ENCODE assay signal across 31 cellular contexts in genomic region chr22:37356922-37357321, GRCh38.
"Had no signal": no experiment of that assay in that cellular context is flagged by ENCODE, and none has a peak within 500 bp of the region (broad histone marks: within the 10 kb centered on the region; RNA-seq: fewer than 3 reads in every experiment).

No MANE protein-coding gene starts in this region.

- H3K27me3 Mint-ChIP-seq: stimulated activated naive CD8-positive, alpha-beta T cell treated with anti-CD3 and anti-CD28 coated beads, Interleukin-15, amount 100 ng/mL, for 72 hours had no signal

- H3K4me1 Mint-ChIP-seq: neural crest cell; stimulated activated memory B cell treated with anti-CD40 and anti-IgM and Interleukin-4, amounts not matched to agents 10 μg/mL and 1 μg/mL and 100 μg/mL, for 72 hours had no signal

- H3K27ac Mint-ChIP-seq: naive thymus-derived CD8-positive, alpha-beta T cell; natural killer cell treated with Interleukin-12 subunit alpha and Interleukin-12 subunit beta and Interleukin-15 and Interleukin-18, amount 100 ng/mL, for 72 hours; nephron progenitor cell; progenitor cell of endocrine pancreas; stimulated activated memory B cell treated with anti-CD40 and anti-IgM and Interleukin-4, amounts not matched to agents 10 μg/mL and 1 μg/mL and 100 μg/mL, for 72 hours; stimulated activated naive CD8-positive, alpha-beta T cell treated with anti-CD3 and anti-CD28 coated beads, Interleukin-15, amount 100 ng/mL, for 72 hours; type B pancreatic cell had no signal

- DNase-seq: naive thymus-derived CD8-positive, alpha-beta T cell; nephron progenitor cell; occipital lobe; ovary; posterior cingulate gyrus; psoas muscle; right lobe of liver; sigmoid colon; small intestine; stimulated activated CD4-positive, alpha-beta T cell treated with anti-CD3 and anti-CD28 coated beads, Interleukin-15, amount 100 ng/mL, for 24 hours; stimulated activated CD4-positive, alpha-beta T cell treated with anti-CD3 and anti-CD28 coated beads, Interleukin-2, amount 100 ng/mL, for 24 hours; stimulated activated CD4-positive, alpha-beta T cell treated with anti-CD3 and anti-CD28 coated beads, Interleukin-2, amount 100 ng/mL, for 48 hours; stimulated activated CD4-positive, alpha-beta T cell treated with anti-CD3 and anti-CD28 coated beads, Interleukin-4, amount 100 ng/mL, for 24 hours; stimulated activated naive CD4-positive, alpha-beta T cell; stimulated activated naive CD8-positive, alpha-beta T cell treated with anti-CD3 and anti-CD28 coated beads, Interleukin-15, amount 100 ng/mL, for 72 hours; stimulated activated naive CD8-positive, alpha-beta T cell treated with anti-CD3 and anti-CD28 coated beads, Interleukin-15, Interleukin-2, amounts not matched to agents 100 U/mL and 50 U/mL, for 24 hours; substantia nigra; testis; tibial artery; transverse colon; upper lobe of right lung; uterus had no signal

- H3K9me3 ChIP-seq: neutrophil, ovary, psoas muscle, right lobe of liver, sigmoid colon, suprapubic skin, testis, tibial artery, transverse colon, upper lobe of right lung, uterus had no signal

- H3K36me3 ChIP-seq: neutrophil, ovary, right lobe of liver, sigmoid colon, suprapubic skin, tibial artery, transverse colon, upper lobe of right lung, uterus had no signal

- H3K4me3 Mint-ChIP-seq: naive thymus-derived CD8-positive, alpha-beta T cell; natural killer cell treated with Interleukin-12 subunit alpha and Interleukin-12 subunit beta and Interleukin-15 and Interleukin-18, amount 100 ng/mL, for 72 hours; nephron progenitor cell; neural crest cell; stimulated activated memory B cell treated with anti-CD40 and anti-IgM and Interleukin-4, amounts not matched to agents 10 μg/mL and 1 μg/mL and 100 μg/mL, for 72 hours; stimulated activated naive CD8-positive, alpha-beta T cell treated with anti-CD3 and anti-CD28 coated beads, Interleukin-15, amount 100 ng/mL, for 72 hours; type B pancreatic cell had no signal

- H3K4me1 ChIP-seq: parathyroid adenoma, psoas muscle, right lobe of liver, sigmoid colon, suprapubic skin, testis, tibial artery, transverse colon, upper lobe of right lung, uterus had no signal

- H3K4me3 ChIP-seq: ovary, psoas muscle, right lobe of liver, sigmoid colon, suprapubic skin, testis, tibial artery, transverse colon, upper lobe of right lung, uterus had no signal

- H3K36me3 Mint-ChIP-seq: naive thymus-derived CD8-positive, alpha-beta T cell; natural killer cell treated with Interleukin-12 subunit alpha and Interleukin-12 subunit beta and Interleukin-15 and Interleukin-18, amount 100 ng/mL, for 72 hours; stimulated activated memory B cell treated with anti-CD40 and anti-IgM and Interleukin-4, amounts not matched to agents 10 μg/mL and 1 μg/mL and 100 μg/mL, for 72 hours; type B pancreatic cell had no signal

- H3K9me3 Mint-ChIP-seq: naive thymus-derived CD8-positive, alpha-beta T cell; natural killer cell treated with Interleukin-12 subunit alpha and Interleukin-12 subunit beta and Interleukin-15 and Interleukin-18, amount 100 ng/mL, for 72 hours; nephron progenitor cell; neural crest cell; stimulated activated memory B cell treated with anti-CD40 and anti-IgM and Interleukin-4, amounts not matched to agents 10 μg/mL and 1 μg/mL and 100 μg/mL, for 72 hours; stimulated activated naive CD8-positive, alpha-beta T cell treated with anti-CD3 and anti-CD28 coated beads, Interleukin-15, amount 100 ng/mL, for 72 hours; type B pancreatic cell had no signal

- ATAC-seq: naive thymus-derived CD8-positive, alpha-beta T cell; natural killer cell treated with Interleukin-12 subunit alpha and Interleukin-12 subunit beta and Interleukin-15 and Interleukin-18, amount 100 ng/mL, for 72 hours; psoas muscle; right cardiac atrium; right lobe of liver; stimulated activated memory B cell treated with anti-CD40 and anti-IgM and Interleukin-4, amounts not matched to agents 10 μg/mL and 1 μg/mL and 100 μg/mL, for 72 hours; stimulated activated naive CD8-positive, alpha-beta T cell treated with anti-CD3 and anti-CD28 coated beads, Interleukin-15, amount 100 ng/mL, for 72 hours; stimulated activated naive CD8-positive, alpha-beta T cell treated with anti-CD3 and anti-CD28 coated beads, Interleukin-15, Interleukin-2, amounts not matched to agents 100 U/mL and 50 U/mL, for 24 hours; upper lobe of right lung had no signal

- H3K27ac ChIP-seq: neutrophil, ovary, parathyroid adenoma, psoas muscle, right lobe of liver, sigmoid colon, suprapubic skin, testis, tibial artery, transverse colon, upper lobe of right lung, uterus had no signal
